ENCODE assay signal across 11 cellular contexts in the genomic region with DNA sequence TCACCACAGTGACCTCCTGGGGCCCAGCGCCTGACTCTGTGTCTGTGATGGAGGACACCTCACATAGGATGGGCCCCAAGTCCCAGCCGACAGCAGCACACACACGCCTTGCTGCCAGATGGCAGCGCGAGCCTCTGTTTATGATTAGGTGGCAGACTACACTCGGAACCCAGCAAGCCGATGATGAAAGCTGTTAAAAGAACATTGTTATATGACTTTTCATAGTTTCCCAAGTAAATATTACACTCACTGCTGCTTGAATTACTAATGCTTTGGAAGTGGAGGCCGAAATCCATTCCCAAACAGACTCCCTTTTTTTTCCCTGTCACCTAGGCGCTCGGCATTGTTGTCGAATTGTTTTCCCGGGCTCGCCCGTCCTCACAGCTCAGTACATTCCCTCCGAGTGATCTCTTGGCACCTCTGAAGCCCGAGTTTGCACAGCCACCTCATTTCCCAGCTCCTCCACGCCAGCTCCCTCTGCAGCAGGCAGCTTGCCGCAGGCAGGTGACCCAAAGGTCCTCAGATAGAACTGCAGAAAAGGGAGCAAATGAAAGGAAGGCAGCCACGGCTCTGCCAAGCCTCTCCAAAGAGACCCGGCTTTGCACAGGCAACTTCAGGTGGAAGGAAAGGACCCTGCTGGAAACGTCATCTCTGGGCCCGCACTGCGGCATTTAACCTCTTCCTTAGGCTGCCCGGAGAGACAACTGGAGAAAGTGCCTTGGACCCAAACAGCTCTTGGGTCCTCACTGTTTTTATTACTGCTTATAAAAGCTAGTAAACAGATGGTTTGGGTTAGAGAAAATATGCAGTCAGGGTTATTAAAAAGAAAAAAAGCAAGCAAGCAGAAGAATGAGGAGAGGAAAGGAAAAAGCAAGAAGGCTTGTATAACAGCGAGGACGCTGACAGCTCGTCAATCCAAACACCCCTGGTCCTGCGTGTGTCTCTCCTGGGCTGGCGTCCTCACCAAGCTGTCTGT.
DNase-seq lines count a peak whose midpoint lies in the region; ATAC-seq and TF ChIP-seq lines count a peak whose summit lies in the region.
"Had no signal": no experiment of that assay in that cellular context is flagged by ENCODE, and none has a peak within 500 bp of the region (broad histone marks: within the 10 kb centered on the region; RNA-seq: fewer than 3 reads in every experiment).

No MANE protein-coding gene starts in this region.

- no peak for TF ChIP-seq POLR2A in Peyer's patch (IDR thresholded peaks at IDR 0.05)

- H3K4me3 ChIP-seq in Peyer's patch (no peak overlapping the region), PC-9 (no peak overlapping the region)

- BruUV-seq in PC-9 (replicated peaks; lab: Mats Ljungman, UMichigan) = no TSS peak

- H3K27ac Mint-ChIP-seq in osteocyte (ENCODE audit: unreplicated experiment) = peak overlapping the region; percentile 82

- H3K4me3 Mint-ChIP-seq in osteocyte (ENCODE audit: unreplicated experiment) = peak overlapping the region; percentile 24

- H3K9me3 ChIP-seq in Peyer's patch (no peaks in the 10 kb centered on the region), PC-9 (ENCODE audit: insufficient read depth, low read depth) (no peaks in the 10 kb centered on the region)

- CTCF ChIA-PET in PC-9 (lab: Charles Lee) = interaction anchor here (0.6 kb wide), 1 partner anchor 26 kb away, joined by 3 read pairs; no protein-coding TSS in a partner anchor

- DNase-seq in AG08395 (ENCODE audit: low spot score) (peak; percentile 48), Peyer's patch (peak in 2 of 3 donors; percentile 52 to 72), Right ventricle myocardium superior (peak; percentile 59), osteocyte (ENCODE audit: extremely low spot score, unreplicated experiment) (no peak), PC-9 (no peak), amygdala (lab: John Stamatoyannopoulos, UW) (no peak)
- DNase-seq: ACHN, DMS79 treated with DMSO at 0.1 percent for 48 hours, NCI-H345 had no signal

- H3K36me3 ChIP-seq in Peyer's patch (no peaks in the 10 kb centered on the region), PC-9 (ENCODE audit: low read depth) (no peaks in the 10 kb centered on the region)

- H3K4me2 ChIP-seq in PC-9 = no peak overlapping the region

- H3K36me3 Mint-ChIP-seq in osteocyte (ENCODE audit: unreplicated experiment) = peaks cover 2% of the 10 kb centered on the region

- ATAC-seq in Right ventricle myocardium superior (ENCODE audit: poor library complexity) (peak; percentile 93), GM21737 (IDR thresholded peaks at IDR 0.05; ENCODE audit: unreplicated experiment) (no peak), SK-N-SH treated with all-trans-retinoic acid at 6 μM for 48 hours (no peak; the same call in 2 of the 3 replicates)

- H3K27me3 ChIP-seq in Peyer's patch = no peaks in the 10 kb centered on the region
- H3K27me3 ChIP-seq in PC-9 (ENCODE audit: insufficient read depth, low read depth) = no peaks in the 10 kb centered on the region

- no peaks in the 10 kb centered on the region for H3F3A ChIP-seq in PC-9 (ENCODE audit: insufficient read depth, low read depth)

- POLR2A ChIA-PET in PC-9 (lab: Charles Lee; ENCODE audit: unreplicated experiment) = interaction anchor here (0.6 kb wide), 1 partner anchor 29 kb away, joined by 3 read pairs; no protein-coding TSS in a partner anchor

- no peaks in the 10 kb centered on the region for H3K9me2 ChIP-seq in PC-9 (ENCODE audit: insufficient read depth)

- peaks cover 0 to 3% (median 0%) of the 10 kb centered on the region in 4 donors for H3K4me1 ChIP-seq in Peyer's patch
- no peaks in the 10 kb centered on the region for H3K4me1 ChIP-seq in PC-9 (replicated peaks; ENCODE audit: insufficient read depth)

- peaks cover 34% of the 10 kb centered on the region for H3K4me1 Mint-ChIP-seq in osteocyte (ENCODE audit: unreplicated experiment)

- no peak overlapping the region for H2AFZ ChIP-seq in PC-9

- peak overlapping the region in 2 of 4 donors; percentile 7 to 70 for H3K27ac ChIP-seq in Peyer's patch
- no peak overlapping the region for H3K27ac ChIP-seq in PC-9

- no peaks in the 10 kb centered on the region for H3K9me3 Mint-ChIP-seq in osteocyte (ENCODE audit: unreplicated experiment)

- H3K27me3 Mint-ChIP-seq in osteocyte (ENCODE audit: unreplicated experiment) = no peaks in the 10 kb centered on the region

- no peaks in the 10 kb centered on the region for H3K79me2 ChIP-seq in PC-9 (ENCODE audit: low read depth)

- intact Hi-C loops in Right ventricle myocardium superior (cut with DNase I) = no loop called here
- intact Hi-C loops in PC-9 (cut with micrococcal nuclease; ENCODE audit: unreplicated experiment) = no loop called here

- TF ChIP-seq CTCF in Peyer's patch (IDR thresholded peaks at IDR 0.05) (no peak), osteocyte (IDR thresholded peaks at IDR 0.05) (no peak), PC-9 (conservative IDR thresholded peaks at IDR 0.05) (no peak)

- no peaks in the 10 kb centered on the region for H4K20me1 ChIP-seq in PC-9 (ENCODE audit: insufficient read depth)

TF ChIP-seq in SK-N-SH treated with all-trans-retinoic acid at 6 μM for 48 hours, 23 proteins besides CTCF, POLR2A, EP300 and RAD21:
- TF ChIP-seq, protein P1, sequence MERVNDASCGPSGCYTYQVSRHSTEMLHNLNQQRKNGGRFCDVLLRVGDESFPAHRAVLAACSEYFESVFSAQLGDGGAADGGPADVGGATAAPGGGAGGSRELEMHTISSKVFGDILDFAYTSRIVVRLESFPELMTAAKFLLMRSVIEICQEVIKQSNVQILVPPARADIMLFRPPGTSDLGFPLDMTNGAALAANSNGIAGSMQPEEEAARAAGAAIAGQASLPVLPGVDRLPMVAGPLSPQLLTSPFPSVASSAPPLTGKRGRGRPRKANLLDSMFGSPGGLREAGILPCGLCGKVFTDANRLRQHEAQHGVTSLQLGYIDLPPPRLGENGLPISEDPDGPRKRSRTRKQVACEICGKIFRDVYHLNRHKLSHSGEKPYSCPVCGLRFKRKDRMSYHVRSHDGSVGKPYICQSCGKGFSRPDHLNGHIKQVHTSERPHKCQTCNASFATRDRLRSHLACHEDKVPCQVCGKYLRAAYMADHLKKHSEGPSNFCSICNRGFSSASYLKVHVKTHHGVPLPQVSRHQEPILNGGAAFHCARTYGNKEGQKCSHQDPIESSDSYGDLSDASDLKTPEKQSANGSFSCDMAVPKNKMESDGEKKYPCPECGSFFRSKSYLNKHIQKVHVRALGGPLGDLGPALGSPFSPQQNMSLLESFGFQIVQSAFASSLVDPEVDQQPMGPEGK (CRISPR knock-in tag; IDR thresholded peaks at IDR 0.05; ENCODE audit: borderline replicate concordance) = no peak
- no peak for TF ChIP-seq TOX (CRISPR knock-in tag; IDR thresholded peaks at IDR 0.05; ENCODE audit: borderline replicate concordance)
- TF ChIP-seq ISL1 (CRISPR knock-in tag; IDR thresholded peaks at IDR 0.05) = no peak
- TF ChIP-seq ZNF8 (CRISPR knock-in tag; IDR thresholded peaks at IDR 0.05) = no peak
- TF ChIP-seq GLIS3 (CRISPR knock-in tag; IDR thresholded peaks at IDR 0.05) = no peak
- TF ChIP-seq ESRRG (CRISPR knock-in tag; IDR thresholded peaks at IDR 0.05) = no peak
- TF ChIP-seq BACH2 (CRISPR knock-in tag; IDR thresholded peaks at IDR 0.05; ENCODE audit: borderline replicate concordance) = no peak
- TF ChIP-seq ZNF70 (CRISPR knock-in tag; IDR thresholded peaks at IDR 0.05) = no peak
- TF ChIP-seq RARB (CRISPR knock-in tag; IDR thresholded peaks at IDR 0.05) = no peak
- no peak for TF ChIP-seq TCF4 (CRISPR knock-in tag; IDR thresholded peaks at IDR 0.05; ENCODE audit: borderline replicate concordance)
- no peak for TF ChIP-seq ZFP3 (CRISPR knock-in tag; IDR thresholded peaks at IDR 0.05)
- TF ChIP-seq ZNF565 (CRISPR knock-in tag; conservative IDR thresholded peaks at IDR 0.05; ENCODE audit: low read depth) = no peak
- TF ChIP-seq SNAI2 (CRISPR knock-in tag; IDR thresholded peaks at IDR 0.05) = no peak
- TF ChIP-seq, protein P2, sequence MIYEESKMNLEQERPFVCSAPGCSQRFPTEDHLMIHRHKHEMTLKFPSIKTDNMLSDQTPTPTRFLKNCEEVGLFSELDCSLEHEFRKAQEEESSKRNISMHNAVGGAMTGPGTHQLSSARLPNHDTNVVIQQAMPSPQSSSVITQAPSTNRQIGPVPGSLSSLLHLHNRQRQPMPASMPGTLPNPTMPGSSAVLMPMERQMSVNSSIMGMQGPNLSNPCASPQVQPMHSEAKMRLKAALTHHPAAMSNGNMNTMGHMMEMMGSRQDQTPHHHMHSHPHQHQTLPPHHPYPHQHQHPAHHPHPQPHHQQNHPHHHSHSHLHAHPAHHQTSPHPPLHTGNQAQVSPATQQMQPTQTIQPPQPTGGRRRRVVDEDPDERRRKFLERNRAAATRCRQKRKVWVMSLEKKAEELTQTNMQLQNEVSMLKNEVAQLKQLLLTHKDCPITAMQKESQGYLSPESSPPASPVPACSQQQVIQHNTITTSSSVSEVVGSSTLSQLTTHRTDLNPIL (CRISPR knock-in tag; IDR thresholded peaks at IDR 0.05; ENCODE audit: low read depth) = no peak

Comparison
In these comparisons a context has a peak if more than half of its experiments do, and no peak if none do; other contexts are left out.
1. DNase-seq: peak in AG08395 (single experiment), Peyer's patch (2 of 3) and Right ventricle myocardium superior (single experiment); none in osteocyte (single experiment), PC-9 (0 of 2) and amygdala (0 of 56).